In genomic region chr21:42097860-42098259, GRCh38 we compare ENCODE assay signal across 8 cellular contexts. TPM values are rescaled to one million over a fixed set of nuclear protein-coding genes. Genes with fewer than 3 reads are reported as not detected.
DNase-seq lines count a peak whose midpoint lies in the region; ATAC-seq and TF ChIP-seq lines count a peak whose summit lies in the region.

No MANE protein-coding gene starts in this region.

- no peak for TF ChIP-seq POLR2A in thyroid gland (IDR thresholded peaks at IDR 0.05)

- peak overlapping the region in 1 of 2 donors; percentile 92 for H3K27ac Mint-ChIP-seq in stimulated activated naive CD8-positive, alpha-beta T cell treated with anti-CD3 and anti-CD28 coated beads, Interleukin-15, amount 100 ng/mL, for 72 hours

- peaks cover 10% of the 10 kb centered on the region for H3K4me1 Mint-ChIP-seq in stimulated activated naive CD8-positive, alpha-beta T cell treated with anti-CD3 and anti-CD28 coated beads, Interleukin-15, amount 100 ng/mL, for 72 hours

- H3K9me3 Mint-ChIP-seq in stimulated activated naive CD8-positive, alpha-beta T cell treated with anti-CD3 and anti-CD28 coated beads, Interleukin-15, amount 100 ng/mL, for 72 hours: peaks cover 4 to 7% of the 10 kb centered on the region in 2 donors

- peaks cover 6 to 17% of the 10 kb centered on the region in 2 donors for H3K4me1 ChIP-seq in thyroid gland

- TF ChIP-seq CTCF in LNCaP clone FGC (IDR thresholded peaks at IDR 0.05; ENCODE audit: control insufficient read depth, extremely low read depth, insufficient read depth): no peak
- no peak for TF ChIP-seq CTCF in thyroid gland (IDR thresholded peaks at IDR 0.05)

- peaks cover 6% of the 10 kb centered on the region for H3K27me3 Mint-ChIP-seq in stimulated activated naive CD8-positive, alpha-beta T cell treated with anti-CD3 and anti-CD28 coated beads, Interleukin-15, amount 100 ng/mL, for 72 hours

- intact Hi-C loops in thyroid gland (cut with DNase I): no loop called here

- DNase-seq in COLO668 (lab: John Stamatoyannopoulos, UW; ENCODE audit: unreplicated experiment): peak; percentile 78
- peak; percentile 50 for DNase-seq in LNCaP clone FGC (ENCODE audit: low read depth)
- peak; percentile 94 for DNase-seq in amniotic epithelial cell (ENCODE audit: low read depth)
- DNase-seq in iris pigment epithelial cell (ENCODE audit: low read depth): peak; percentile 98
- peak; percentile 21 to 59 for DNase-seq in thyroid gland
- no peak for DNase-seq in stimulated activated naive CD8-positive, alpha-beta T cell treated with anti-CD3 and anti-CD28 coated beads, Interleukin-15, amount 100 ng/mL, for 72 hours
- no peak for DNase-seq in mesenteric fat pad (ENCODE audit: low spot score)
- DNase-seq in cortex of kidney (lab: John Stamatoyannopoulos, UW): no peak

- H3K4me3 ChIP-seq in LNCaP clone FGC (ENCODE audit: low read depth, low read length) (no peak overlapping the region), thyroid gland (replicated peaks in 1 of 3) (no peak overlapping the region)

- H3K9me3 ChIP-seq in thyroid gland: no peaks in the 10 kb centered on the region

- WGBS in thyroid gland, 2 donors: 42 to 51% methylated on average over 8 of the region's 8 CpGs

- ATAC-seq in stimulated activated naive CD8-positive, alpha-beta T cell treated with anti-CD3 and anti-CD28 coated beads, Interleukin-15, amount 100 ng/mL, for 72 hours: no peak

- peak overlapping the region in 2 of 3 donors; percentile 41 to 42 for H3K27ac ChIP-seq in thyroid gland

- no peaks in the 10 kb centered on the region for H3K27me3 ChIP-seq in thyroid gland

- H3K4me3 Mint-ChIP-seq in stimulated activated naive CD8-positive, alpha-beta T cell treated with anti-CD3 and anti-CD28 coated beads, Interleukin-15, amount 100 ng/mL, for 72 hours: no peak overlapping the region

- no peaks in the 10 kb centered on the region for H3K36me3 ChIP-seq in thyroid gland

RNA-seq across cellular contexts. Expression of gene UMODL1, which starts 26.7 kb away (rescaled TPM):
- total RNA-seq in thyroid gland (not detected), mesenteric fat pad (not detected)

Comparison
In these comparisons a context has a peak if more than half of its experiments do, and no peak if none do; other contexts are left out.
1. DNase-seq: peak in COLO668 (single experiment), LNCaP clone FGC (single experiment), amniotic epithelial cell (single experiment), iris pigment epithelial cell (single experiment) and thyroid gland (2 of 2); none in stimulated activated naive CD8-positive, alpha-beta T cell treated with anti-CD3 and anti-CD28 coated beads, Interleukin-15, amount 100 ng/mL, for 72 hours (0 of 2), mesenteric fat pad (single experiment) and cortex of kidney (single experiment).